ENCODE assay signal across 24 cellular contexts in genomic region chr1:18021242-18021641, GRCh38.
"Had no signal": no experiment of that assay in that cellular context is flagged by ENCODE, and none has a peak within 500 bp of the region (broad histone marks: within the 10 kb centered on the region; RNA-seq: fewer than 3 reads in every experiment).

No MANE protein-coding gene starts in this region.

- H3K79me2 ChIP-seq: hepatocyte had no signal

- H3K4me2 ChIP-seq: hepatocyte had no signal

- H3K27ac Mint-ChIP-seq: dendritic cell treated with granulocyte-macrophage colony-stimulating factor and Interleukin-4, amounts not matched to agents 40 ng/mL and 50 ng/mL, for 4 days; effector memory CD8-positive, alpha-beta T cell; stimulated activated naive B cell treated with anti-CD40 and anti-IgM and Interleukin-4, amounts not matched to agents 10 μg/mL and 1 μg/mL and 100 μg/mL, for 72 hours; stimulated activated naive CD8-positive, alpha-beta T cell treated with anti-CD3 and anti-CD28 coated beads, Interleukin-15, amount 100 ng/mL, for 72 hours had no signal

- H3K36me3 ChIP-seq: neutrophil, spleen, thoracic aorta, transverse colon had no signal

- H3K4me1 Mint-ChIP-seq: stimulated activated naive CD8-positive, alpha-beta T cell treated with anti-CD3 and anti-CD28 coated beads, Interleukin-15, amount 100 ng/mL, for 72 hours had no signal

- ATAC-seq: effector memory CD8-positive, alpha-beta T cell; left colon; psoas muscle; sciatic nerve; stimulated activated naive CD8-positive, alpha-beta T cell treated with anti-CD3 and anti-CD28 coated beads, Interleukin-15, amount 100 ng/mL, for 72 hours had no signal

- H3K9me3 Mint-ChIP-seq: dendritic cell treated with granulocyte-macrophage colony-stimulating factor and Interleukin-4, amounts not matched to agents 40 ng/mL and 50 ng/mL, for 4 days; stimulated activated naive B cell treated with anti-CD40 and anti-IgM and Interleukin-4, amounts not matched to agents 10 μg/mL and 1 μg/mL and 100 μg/mL, for 72 hours; stimulated activated naive CD8-positive, alpha-beta T cell treated with anti-CD3 and anti-CD28 coated beads, Interleukin-15, amount 100 ng/mL, for 72 hours had no signal

- H3K4me3 Mint-ChIP-seq: dendritic cell treated with granulocyte-macrophage colony-stimulating factor and Interleukin-4, amounts not matched to agents 40 ng/mL and 50 ng/mL, for 4 days; effector memory CD8-positive, alpha-beta T cell; naive B cell; stimulated activated naive B cell treated with anti-CD40 and anti-IgM and Interleukin-4, amounts not matched to agents 10 μg/mL and 1 μg/mL and 100 μg/mL, for 72 hours; stimulated activated naive CD8-positive, alpha-beta T cell treated with anti-CD3 and anti-CD28 coated beads, Interleukin-15, amount 100 ng/mL, for 72 hours had no signal

- DNase-seq: effector memory CD8-positive, alpha-beta T cell; foreskin melanocyte; head of caudate nucleus; kidney; left colon; mesendoderm; naive B cell; psoas muscle; retina; spleen; stimulated activated CD4-positive, alpha-beta T cell treated with anti-CD3 and anti-CD28 coated beads, Interleukin-15, amount 100 ng/mL, for 24 hours; stimulated activated CD4-positive, alpha-beta T cell treated with anti-CD3 and anti-CD28 coated beads, Interleukin-1b, Interleukin-23, amount 100 ng/mL, for 48 hours; stimulated activated CD4-positive, alpha-beta T cell treated with anti-CD3 and anti-CD28 coated beads, Interleukin-4, amount 100 ng/mL, for 24 hours; stimulated activated naive B cell treated with anti-CD40 and anti-IgM and Interleukin-4, amounts not matched to agents 10 μg/mL and 1 μg/mL and 100 μg/mL, for 72 hours; stimulated activated naive CD8-positive, alpha-beta T cell treated with anti-CD3 and anti-CD28 coated beads, Interleukin-15, amount 100 ng/mL, for 72 hours; substantia nigra; transverse colon had no signal

- H3K36me3 Mint-ChIP-seq: naive B cell; stimulated activated naive B cell treated with anti-CD40 and anti-IgM and Interleukin-4, amounts not matched to agents 10 μg/mL and 1 μg/mL and 100 μg/mL, for 72 hours had no signal

- FAIRE-seq: colon, kidney, urothelium cell line had no signal

- H3K27ac ChIP-seq: hepatocyte, neutrophil, psoas muscle, spleen, thoracic aorta, transverse colon had no signal

- H2AFZ ChIP-seq: hepatocyte had no signal

- H3K9me3 ChIP-seq: neutrophil, psoas muscle, spleen, thoracic aorta, transverse colon had no signal

- H3K4me1 ChIP-seq: psoas muscle, spleen, transverse colon had no signal

- H3K4me3 ChIP-seq: hepatocyte, psoas muscle, spleen, thoracic aorta, transverse colon had no signal
